13 cellular contexts compared by ENCODE assay signal in the genomic region with DNA sequence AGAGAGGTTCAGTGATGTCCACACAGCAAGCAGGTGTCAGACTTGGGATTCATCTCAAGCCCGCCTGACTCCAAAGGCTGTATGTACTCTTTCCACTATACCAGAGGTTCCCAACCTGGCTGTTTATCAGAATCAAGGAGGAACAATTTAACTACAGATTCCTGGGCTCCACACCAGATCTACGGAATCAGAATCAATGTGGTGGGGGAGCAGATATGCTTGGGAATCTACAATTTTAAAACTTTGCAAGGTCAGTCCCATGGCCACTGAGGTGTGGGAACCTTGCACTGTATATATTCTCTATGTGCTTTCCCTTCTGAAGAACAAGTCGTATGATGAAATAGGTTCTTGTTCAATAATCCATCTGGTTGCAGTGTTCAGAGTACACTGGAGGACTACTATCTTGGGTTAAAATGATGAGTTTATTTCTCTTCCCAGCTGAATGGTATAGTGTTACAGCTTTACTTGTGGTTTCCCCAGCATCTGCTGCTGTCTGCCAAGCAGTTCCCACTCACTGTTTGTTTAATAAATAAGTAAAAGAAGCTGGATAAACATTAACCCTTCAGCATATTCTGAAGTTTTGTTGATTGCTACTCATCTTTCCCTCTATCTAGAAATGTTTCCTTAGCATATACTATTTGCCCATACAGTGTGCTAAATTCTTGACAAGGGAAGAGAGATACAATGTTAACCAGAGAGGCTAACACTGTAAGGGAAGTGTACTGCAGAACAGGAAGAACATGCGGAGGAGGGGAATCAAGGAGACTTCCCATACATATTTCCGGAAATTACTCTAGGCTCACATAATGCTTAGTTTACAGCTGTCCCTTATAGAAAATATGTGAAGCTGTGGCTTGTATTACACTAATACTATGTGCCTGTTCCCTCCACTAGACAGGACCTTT. TPM values are rescaled to one million over a fixed set of nuclear protein-coding genes. Genes with fewer than 3 reads are reported as not detected.
DNase-seq lines count a peak whose midpoint lies in the region; ATAC-seq and TF ChIP-seq lines count a peak whose summit lies in the region.
"Had no signal": no experiment of that assay in that cellular context is flagged by ENCODE, and none has a peak within 500 bp of the region (broad histone marks: within the 10 kb centered on the region; RNA-seq: fewer than 3 reads in every experiment).

No MANE protein-coding gene starts in this region.

- CTCF ChIA-PET in SK-N-SH (lab: Yijun Ruan, JAX), result interaction anchor here (1.3 kb wide), 1 partner anchor 459 kb away, joined by 4 read pairs; no protein-coding TSS in a partner anchor

- H3K9me2 ChIP-seq in SK-N-SH, result no peaks in the 10 kb centered on the region

- ATAC-seq in SK-N-SH treated with all-trans-retinoic acid at 6 μM for 48 hours (peak; percentile 73), HG03095 (IDR thresholded peaks at IDR 0.05; ENCODE audit: unreplicated experiment) (no peak), HG03045 (IDR thresholded peaks at IDR 0.05; ENCODE audit: unreplicated experiment) (no peak)
- ATAC-seq: GM23338; stimulated activated naive CD8-positive, alpha-beta T cell treated with anti-CD3 and anti-CD28 coated beads, Interleukin-15, Interleukin-2, amounts not matched to agents 100 U/mL and 50 U/mL, for 24 hours had no signal

- TF ChIP-seq CTCF in SK-N-SH (IDR thresholded peaks at IDR 0.05) (no peak), fibroblast of mammary gland (conservative IDR thresholded peaks at IDR 0.05; ENCODE audit: control insufficient read depth, insufficient read depth, low read depth, low read length) (no peak), BE2C (IDR thresholded peaks at IDR 0.05; ENCODE audit: low read depth, low read length) (no peak)

- H3F3A ChIP-seq in SK-N-SH (replicated peaks; ENCODE audit: insufficient read depth), result peaks cover 5% of the 10 kb centered on the region

- no peak for TF ChIP-seq RAD21 in SK-N-SH (IDR thresholded peaks at IDR 0.05; ENCODE audit: low read length)

- DNase-seq in SK-N-SH (no peak), NCI-H2196 treated with DMSO at 0.1 percent for 48 hours (lab: John Stamatoyannopoulos, UW; ENCODE audit: unreplicated experiment) (peak; percentile 41), fibroblast of mammary gland (ENCODE audit: low read depth) (peak; percentile 90), smooth muscle cell of the brain vasculature (ENCODE audit: low read depth, low spot score) (peak; percentile 77), BE2C (no peak)
- DNase-seq: left ventricle myocardium inferior; NCI-H446; stimulated activated naive CD8-positive, alpha-beta T cell treated with anti-CD3 and anti-CD28 coated beads, Interleukin-15, Interleukin-2, amounts not matched to agents 100 U/mL and 50 U/mL, for 24 hours had no signal

- peaks cover 84% of the 10 kb centered on the region for H3K79me2 ChIP-seq in SK-N-SH (ENCODE audit: insufficient read depth)

- H4K20me1 ChIP-seq in SK-N-SH (ENCODE audit: insufficient read depth), result 0 out of 2 replicates have a peak, but pooled peaks cover 17% of the 10 kb centered on the region

- H3K9ac ChIP-seq in SK-N-SH, result no peak overlapping the region

- H3K4me1 ChIP-seq in SK-N-SH (ENCODE audit: control insufficient read depth in 1 of 2, insufficient read depth in 2 of 2, low read depth in 1 of 2, low read length in 1 of 2) (no peaks in the 10 kb centered on the region; a peak in 2 of 4 replicates), BE2C (no peaks in the 10 kb centered on the region)

- H3K4me3 ChIP-seq in SK-N-SH (ENCODE audit: low read depth in 2 of 2, low read length in 1 of 2), result no peak overlapping the region
- H3K4me3 ChIP-seq in fibroblast of mammary gland (ENCODE audit: control insufficient read depth, low read depth, low read length), result no peak overlapping the region
- no peak overlapping the region for H3K4me3 ChIP-seq in BE2C (ENCODE audit: low read depth, low read length)
- H3K4me3 ChIP-seq: GM23338, left ventricle myocardium inferior, skin epidermis had no signal

- WGBS in SK-N-SH (ENCODE audit: low lambda C conversion rate), result 91% methylated on average over 5 of the region's 5 CpGs

- H3K4me2 ChIP-seq in SK-N-SH, result no peak overlapping the region
- H3K4me2 ChIP-seq: GM23338 had no signal

- POLR2A ChIA-PET in SK-N-SH (lab: Yijun Ruan, JAX), result interaction anchor here (0.7 kb wide), 1 partner anchor 10 kb away, joined by 3 read pairs; the partner anchor contains the start of gene TTI1

- H3K27me3 ChIP-seq in SK-N-SH (ENCODE audit: insufficient read depth) (no peaks in the 10 kb centered on the region), BE2C (no peaks in the 10 kb centered on the region)

- H3K27ac ChIP-seq in SK-N-SH (ENCODE audit: low read depth in 2 of 2, low read length in 1 of 2), result no peak overlapping the region
- H3K27ac ChIP-seq: left ventricle myocardium inferior had no signal

- TF ChIP-seq EP300 in SK-N-SH (IDR thresholded peaks at IDR 0.05; ENCODE audit: borderline replicate concordance in 1 of 2, low read depth in 1 of 2, low read length in 1 of 2), result no peak

- H3K36me3 ChIP-seq in SK-N-SH (replicated peaks in 1 of 2; ENCODE audit: control insufficient read depth in 1 of 2, insufficient read depth in 2 of 2, low read length in 1 of 2) (peaks cover 8 to 27% of the 10 kb centered on the region in 2 experiments), BE2C (peaks cover 8% of the 10 kb centered on the region)

- H3K9me3 ChIP-seq in SK-N-SH (peaks cover 5% of the 10 kb centered on the region), BE2C (no peaks in the 10 kb centered on the region)

- H2AFZ ChIP-seq in SK-N-SH (ENCODE audit: low read depth), result no peak overlapping the region
- H2AFZ ChIP-seq: GM23338 had no signal

TF ChIP-seq in SK-N-SH treated with all-trans-retinoic acid at 6 μM for 48 hours, 23 proteins besides CTCF, POLR2A, EP300 and RAD21 (continues in another document):
- TF ChIP-seq PPARA (CRISPR knock-in tag; IDR thresholded peaks at IDR 0.05; ENCODE audit: borderline replicate concordance) (no peak), ZFP3 (CRISPR knock-in tag; IDR thresholded peaks at IDR 0.05) (no peak), ZC3H10 (CRISPR knock-in tag; IDR thresholded peaks at IDR 0.05) (no peak), RARB (CRISPR knock-in tag; IDR thresholded peaks at IDR 0.05) (no peak), TOX (CRISPR knock-in tag; IDR thresholded peaks at IDR 0.05; ENCODE audit: borderline replicate concordance) (no peak), ISL1 (CRISPR knock-in tag; IDR thresholded peaks at IDR 0.05) (no peak), BACH2 (CRISPR knock-in tag; IDR thresholded peaks at IDR 0.05; ENCODE audit: borderline replicate concordance) (no peak), SNAI2 (CRISPR knock-in tag; IDR thresholded peaks at IDR 0.05) (no peak), ESRRG (CRISPR knock-in tag; IDR thresholded peaks at IDR 0.05) (no peak), ZNF70 (CRISPR knock-in tag; IDR thresholded peaks at IDR 0.05) (no peak)
- TF ChIP-seq, protein P1, sequence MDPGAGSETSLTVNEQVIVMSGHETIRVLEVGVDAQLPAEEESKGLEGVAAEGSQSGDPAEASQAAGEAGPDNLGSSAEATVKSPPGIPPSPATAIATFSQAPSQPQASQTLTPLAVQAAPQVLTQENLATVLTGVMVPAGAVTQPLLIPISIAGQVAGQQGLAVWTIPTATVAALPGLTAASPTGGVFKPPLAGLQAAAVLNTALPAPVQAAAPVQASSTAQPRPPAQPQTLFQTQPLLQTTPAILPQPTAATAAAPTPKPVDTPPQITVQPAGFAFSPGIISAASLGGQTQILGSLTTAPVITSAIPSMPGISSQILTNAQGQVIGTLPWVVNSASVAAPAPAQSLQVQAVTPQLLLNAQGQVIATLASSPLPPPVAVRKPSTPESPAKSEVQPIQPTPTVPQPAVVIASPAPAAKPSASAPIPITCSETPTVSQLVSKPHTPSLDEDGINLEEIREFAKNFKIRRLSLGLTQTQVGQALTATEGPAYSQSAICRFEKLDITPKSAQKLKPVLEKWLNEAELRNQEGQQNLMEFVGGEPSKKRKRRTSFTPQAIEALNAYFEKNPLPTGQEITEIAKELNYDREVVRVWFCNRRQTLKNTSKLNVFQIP (CRISPR knock-in tag; IDR thresholded peaks at IDR 0.05; ENCODE audit: borderline replicate concordance, low read depth), result no peak

TF ChIP-seq in SK-N-SH, 30 proteins besides CTCF, POLR2A, EP300 and RAD21:
- TF ChIP-seq POLR2AphosphoS5 (IDR thresholded peaks at IDR 0.05; ENCODE audit: low read depth, low read length) (no peak), ELF1 (IDR thresholded peaks at IDR 0.05) (no peak)

RNA-seq across cellular contexts. Expression of gene TTI1, which starts 9.8 kb away (rescaled TPM):
- polyA plus RNA-seq in SK-N-SH (2012; rRNA removed), result 14.7 and 15.6 TPM in 2 replicates
- polyA plus RNA-seq in SK-N-SH (2012; cell fraction: cytosol; rRNA removed), result 10.3 and 12.2 TPM in 2 replicates
- polyA plus RNA-seq in SK-N-SH (2012; cell fraction: nucleus; rRNA removed), result 14.8 and 19.5 TPM in 2 replicates
- polyA plus RNA-seq in BE2C (2012; ENCODE audit: insufficient read depth, insufficient read length, low read depth), result 17.8 TPM

RNA-seq across cellular contexts. Expression of gene RPRD1B, which starts 10.1 kb away (rescaled TPM):
- polyA plus RNA-seq in SK-N-SH (2012; rRNA removed), result 11.8 and 13.3 TPM in 2 replicates
- 12.9 and 14.0 TPM in 2 replicates for polyA plus RNA-seq in SK-N-SH (2012; cell fraction: cytosol; rRNA removed)
- polyA plus RNA-seq in SK-N-SH (2012; cell fraction: nucleus; rRNA removed), result 17.2 and 23.2 TPM in 2 replicates
- polyA plus RNA-seq in BE2C (2012; ENCODE audit: insufficient read depth, insufficient read length, low read depth), result 23.5 TPM

Comparison
In these comparisons a context has a peak if more than half of its experiments do, and no peak if none do; other contexts are left out.
1. DNase-seq: peak in NCI-H2196 treated with DMSO at 0.1 percent for 48 hours (single experiment), fibroblast of mammary gland (single experiment) and smooth muscle cell of the brain vasculature (single experiment); none in SK-N-SH (single experiment) and BE2C (single experiment).